In the genomic region with DNA sequence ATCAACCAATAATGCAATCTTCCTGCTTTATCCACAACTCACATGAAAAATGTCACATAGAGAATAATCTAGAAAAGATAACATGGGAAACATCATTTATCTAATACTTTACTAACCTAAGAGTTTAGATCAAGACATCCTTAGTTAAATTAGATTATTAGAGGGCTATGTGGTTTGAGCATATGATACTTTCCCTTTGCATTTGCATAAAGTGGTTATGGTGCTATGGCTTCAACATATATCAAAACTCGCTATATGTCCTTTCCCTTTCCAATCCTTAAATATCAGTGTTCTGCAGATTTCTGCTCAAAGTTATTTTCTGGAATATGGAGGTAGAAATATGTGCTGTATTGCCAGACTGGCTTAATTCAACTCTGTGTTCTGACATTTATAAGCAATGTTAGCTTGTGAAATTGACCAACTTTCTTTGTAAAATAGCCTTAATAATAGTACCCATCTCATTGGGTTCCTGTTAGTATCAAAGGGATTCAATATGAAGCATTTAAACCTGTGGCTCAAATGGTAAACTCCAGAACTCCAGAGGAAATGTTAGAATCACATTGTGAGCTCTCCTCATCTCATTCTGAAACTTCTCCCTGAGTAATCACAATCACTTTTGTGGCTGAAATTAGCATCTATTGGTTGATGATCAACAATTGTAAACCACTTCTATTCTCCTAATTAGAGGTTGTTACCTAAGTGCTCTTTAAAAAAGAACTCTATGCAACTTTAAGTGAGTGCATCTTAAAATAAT, we compare ENCODE assay signal across 2 cellular contexts.
A peak's percentile ranks its signal among the peaks of the same experiment; 100 is the strongest.
TF ChIP-seq lines count a peak whose summit lies in the region.

No MANE protein-coding gene starts in this region.

TF ChIP-seq in GM23338, 12 proteins besides CTCF, POLR2A, EP300 and RAD21 (continued from another document):
- TF ChIP-seq, protein P1, sequence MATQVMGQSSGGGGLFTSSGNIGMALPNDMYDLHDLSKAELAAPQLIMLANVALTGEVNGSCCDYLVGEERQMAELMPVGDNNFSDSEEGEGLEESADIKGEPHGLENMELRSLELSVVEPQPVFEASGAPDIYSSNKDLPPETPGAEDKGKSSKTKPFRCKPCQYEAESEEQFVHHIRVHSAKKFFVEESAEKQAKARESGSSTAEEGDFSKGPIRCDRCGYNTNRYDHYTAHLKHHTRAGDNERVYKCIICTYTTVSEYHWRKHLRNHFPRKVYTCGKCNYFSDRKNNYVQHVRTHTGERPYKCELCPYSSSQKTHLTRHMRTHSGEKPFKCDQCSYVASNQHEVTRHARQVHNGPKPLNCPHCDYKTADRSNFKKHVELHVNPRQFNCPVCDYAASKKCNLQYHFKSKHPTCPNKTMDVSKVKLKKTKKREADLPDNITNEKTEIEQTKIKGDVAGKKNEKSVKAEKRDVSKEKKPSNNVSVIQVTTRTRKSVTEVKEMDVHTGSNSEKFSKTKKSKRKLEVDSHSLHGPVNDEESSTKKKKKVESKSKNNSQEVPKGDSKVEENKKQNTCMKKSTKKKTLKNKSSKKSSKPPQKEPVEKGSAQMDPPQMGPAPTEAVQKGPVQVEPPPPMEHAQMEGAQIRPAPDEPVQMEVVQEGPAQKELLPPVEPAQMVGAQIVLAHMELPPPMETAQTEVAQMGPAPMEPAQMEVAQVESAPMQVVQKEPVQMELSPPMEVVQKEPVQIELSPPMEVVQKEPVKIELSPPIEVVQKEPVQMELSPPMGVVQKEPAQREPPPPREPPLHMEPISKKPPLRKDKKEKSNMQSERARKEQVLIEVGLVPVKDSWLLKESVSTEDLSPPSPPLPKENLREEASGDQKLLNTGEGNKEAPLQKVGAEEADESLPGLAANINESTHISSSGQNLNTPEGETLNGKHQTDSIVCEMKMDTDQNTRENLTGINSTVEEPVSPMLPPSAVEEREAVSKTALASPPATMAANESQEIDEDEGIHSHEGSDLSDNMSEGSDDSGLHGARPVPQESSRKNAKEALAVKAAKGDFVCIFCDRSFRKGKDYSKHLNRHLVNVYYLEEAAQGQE (IDR thresholded peaks at IDR 0.05; ENCODE audit: unreplicated experiment), result no peak
- TF ChIP-seq JUNB (IDR thresholded peaks at IDR 0.05; ENCODE audit: unreplicated experiment) (no peak), EZH2phosphoT487 (IDR thresholded peaks at IDR 0.05; ENCODE audit: unreplicated experiment) (no peak)

TF ChIP-seq in GM12878, 131 proteins besides CTCF, POLR2A, EP300 and RAD21 (continued from another document):
- TF ChIP-seq ZNF384 (IDR thresholded peaks at IDR 0.05; ENCODE audit: borderline replicate concordance, low read depth, low read length), result no peak
- TF ChIP-seq BCL11A (IDR thresholded peaks at IDR 0.05; ENCODE audit: low read depth, low read length), result peak; percentile 53; the same call in 1 of the 2 replicates
- peak; percentile 97 for TF ChIP-seq MTA2 (IDR thresholded peaks at IDR 0.05; ENCODE audit: low read depth)
- TF ChIP-seq BRCA1 (IDR thresholded peaks at IDR 0.05; ENCODE audit: low read depth, low read length), result no peak
- TF ChIP-seq NR2F1 (conservative IDR thresholded peaks at IDR 0.05), result no peak
- no peak for TF ChIP-seq GATAD2B (conservative IDR thresholded peaks at IDR 0.05; ENCODE audit: low read depth)
- TF ChIP-seq RUNX3 (IDR thresholded peaks at IDR 0.05; ENCODE audit: low read length), result peak; percentile 55
- no peak for TF ChIP-seq SREBF2 (IDR thresholded peaks at IDR 0.05; ENCODE audit: low read length)
- TF ChIP-seq IKZF1 (conservative IDR thresholded peaks at IDR 0.05), result 0 out of 2 replicates have a peak, but pooled peaks have one; percentile 15
- TF ChIP-seq YY1 (IDR thresholded peaks at IDR 0.05; ENCODE audit: low read depth, low read length), result no peak
- TF ChIP-seq ZNF24 (IDR thresholded peaks at IDR 0.05), result no peak
- no peak for TF ChIP-seq RCOR1 (conservative IDR thresholded peaks at IDR 0.05; ENCODE audit: low read depth, low read length)
- no peak for TF ChIP-seq MYC (IDR thresholded peaks at IDR 0.05; ENCODE audit: insufficient read depth, insufficient read length, insufficient replicate concordance, low read length, severe bottlenecking)
- no peak for TF ChIP-seq FOXK2 (IDR thresholded peaks at IDR 0.05)
- peak; percentile 51 for TF ChIP-seq RAD51 (IDR thresholded peaks at IDR 0.05)
- TF ChIP-seq, protein P2, sequence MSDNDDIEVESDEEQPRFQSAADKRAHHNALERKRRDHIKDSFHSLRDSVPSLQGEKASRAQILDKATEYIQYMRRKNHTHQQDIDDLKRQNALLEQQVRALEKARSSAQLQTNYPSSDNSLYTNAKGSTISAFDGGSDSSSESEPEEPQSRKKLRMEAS (IDR thresholded peaks at IDR 0.05; ENCODE audit: low read depth, low read length), result no peak
- TF ChIP-seq, protein P1 (IDR thresholded peaks at IDR 0.05; ENCODE audit: low read depth, low read length), result no peak
- no peak for TF ChIP-seq CBX3 (IDR thresholded peaks at IDR 0.05; ENCODE audit: borderline replicate concordance, low read depth)
- no peak for TF ChIP-seq SPI1 (IDR thresholded peaks at IDR 0.05; ENCODE audit: borderline replicate concordance, insufficient read depth, low read depth, low read length)
- peak; percentile 59; the same call in 1 of the 2 replicates for TF ChIP-seq ZNF217 (IDR thresholded peaks at IDR 0.05)
- TF ChIP-seq, protein P3, sequence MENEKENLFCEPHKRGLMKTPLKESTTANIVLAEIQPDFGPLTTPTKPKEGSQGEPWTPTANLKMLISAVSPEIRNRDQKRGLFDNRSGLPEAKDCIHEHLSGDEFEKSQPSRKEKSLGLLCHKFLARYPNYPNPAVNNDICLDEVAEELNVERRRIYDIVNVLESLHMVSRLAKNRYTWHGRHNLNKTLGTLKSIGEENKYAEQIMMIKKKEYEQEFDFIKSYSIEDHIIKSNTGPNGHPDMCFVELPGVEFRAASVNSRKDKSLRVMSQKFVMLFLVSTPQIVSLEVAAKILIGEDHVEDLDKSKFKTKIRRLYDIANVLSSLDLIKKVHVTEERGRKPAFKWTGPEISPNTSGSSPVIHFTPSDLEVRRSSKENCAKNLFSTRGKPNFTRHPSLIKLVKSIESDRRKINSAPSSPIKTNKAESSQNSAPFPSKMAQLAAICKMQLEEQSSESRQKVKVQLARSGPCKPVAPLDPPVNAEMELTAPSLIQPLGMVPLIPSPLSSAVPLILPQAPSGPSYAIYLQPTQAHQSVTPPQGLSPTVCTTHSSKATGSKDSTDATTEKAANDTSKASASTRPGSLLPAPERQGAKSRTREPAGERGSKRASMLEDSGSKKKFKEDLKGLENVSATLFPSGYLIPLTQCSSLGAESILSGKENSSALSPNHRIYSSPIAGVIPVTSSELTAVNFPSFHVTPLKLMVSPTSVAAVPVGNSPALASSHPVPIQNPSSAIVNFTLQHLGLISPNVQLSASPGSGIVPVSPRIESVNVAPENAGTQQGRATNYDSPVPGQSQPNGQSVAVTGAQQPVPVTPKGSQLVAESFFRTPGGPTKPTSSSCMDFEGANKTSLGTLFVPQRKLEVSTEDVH (IDR thresholded peaks at IDR 0.05; ENCODE audit: low read depth, partially characterized antibody), result no peak
- TF ChIP-seq PML (IDR thresholded peaks at IDR 0.05; ENCODE audit: low read length), result no peak
- TF ChIP-seq PAX8 (IDR thresholded peaks at IDR 0.05), result no peak
- TF ChIP-seq ZZZ3 (IDR thresholded peaks at IDR 0.05; ENCODE audit: control insufficient read depth, insufficient read length, low read depth), result no peak
- no peak for TF ChIP-seq HCFC1 (IDR thresholded peaks at IDR 0.05; ENCODE audit: low read length)
- TF ChIP-seq KAT2A (conservative IDR thresholded peaks at IDR 0.05; ENCODE audit: control insufficient read depth, low read depth, low read length), result no peak
